ENCODE assay signal across 1 cellular context in the genomic region with DNA sequence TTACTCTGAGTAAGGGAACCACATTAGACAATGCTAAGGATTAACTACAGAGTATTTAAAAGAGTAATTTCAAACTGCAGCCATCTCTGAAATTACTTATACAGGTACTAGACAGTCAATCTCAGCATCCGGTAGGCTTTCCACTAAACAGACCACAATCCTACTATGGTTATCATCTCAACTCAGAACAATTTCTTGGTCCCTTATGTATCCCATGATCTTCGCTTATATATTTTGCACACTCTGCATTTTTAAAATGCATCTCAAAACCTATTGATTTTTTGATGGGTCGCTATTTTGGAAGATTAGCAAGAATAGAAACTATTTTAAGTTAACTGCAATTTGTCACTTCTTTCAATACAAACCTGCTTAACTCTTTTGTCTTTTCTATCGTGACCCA.
TF ChIP-seq lines count a peak whose summit lies in the region.

No MANE protein-coding gene starts in this region.

TF ChIP-seq in HepG2, 621 proteins besides CTCF, POLR2A, EP300 and RAD21 (continued from another document):
- TF ChIP-seq, protein P1, sequence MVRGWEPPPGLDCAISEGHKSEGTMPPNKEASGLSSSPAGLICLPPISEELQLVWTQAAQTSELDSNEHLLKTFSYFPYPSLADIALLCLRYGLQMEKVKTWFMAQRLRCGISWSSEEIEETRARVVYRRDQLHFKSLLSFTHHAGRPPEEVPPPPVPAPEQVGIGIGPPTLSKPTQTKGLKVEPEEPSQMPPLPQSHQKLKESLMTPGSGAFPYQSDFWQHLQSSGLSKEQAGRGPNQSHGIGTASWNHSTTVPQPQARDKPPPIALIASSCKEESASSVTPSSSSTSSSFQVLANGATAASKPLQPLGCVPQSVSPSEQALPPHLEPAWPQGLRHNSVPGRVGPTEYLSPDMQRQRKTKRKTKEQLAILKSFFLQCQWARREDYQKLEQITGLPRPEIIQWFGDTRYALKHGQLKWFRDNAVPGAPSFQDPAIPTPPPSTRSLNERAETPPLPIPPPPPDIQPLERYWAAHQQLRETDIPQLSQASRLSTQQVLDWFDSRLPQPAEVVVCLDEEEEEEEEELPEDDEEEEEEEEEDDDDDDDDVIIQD (CRISPR knock-in tag; IDR thresholded peaks at IDR 0.05; ENCODE audit: low read depth), result no peak
- TF ChIP-seq HIVEP1 (CRISPR knock-in tag; IDR thresholded peaks at IDR 0.05) (no peak), ARID2 (CRISPR knock-in tag; IDR thresholded peaks at IDR 0.05; ENCODE audit: borderline replicate concordance) (no peak), ZNF777 (CRISPR knock-in tag; IDR thresholded peaks at IDR 0.05) (no peak), ZNF891 (CRISPR knock-in tag; IDR thresholded peaks at IDR 0.05) (no peak)
